10 cellular contexts compared by ENCODE assay signal in the genomic region with DNA sequence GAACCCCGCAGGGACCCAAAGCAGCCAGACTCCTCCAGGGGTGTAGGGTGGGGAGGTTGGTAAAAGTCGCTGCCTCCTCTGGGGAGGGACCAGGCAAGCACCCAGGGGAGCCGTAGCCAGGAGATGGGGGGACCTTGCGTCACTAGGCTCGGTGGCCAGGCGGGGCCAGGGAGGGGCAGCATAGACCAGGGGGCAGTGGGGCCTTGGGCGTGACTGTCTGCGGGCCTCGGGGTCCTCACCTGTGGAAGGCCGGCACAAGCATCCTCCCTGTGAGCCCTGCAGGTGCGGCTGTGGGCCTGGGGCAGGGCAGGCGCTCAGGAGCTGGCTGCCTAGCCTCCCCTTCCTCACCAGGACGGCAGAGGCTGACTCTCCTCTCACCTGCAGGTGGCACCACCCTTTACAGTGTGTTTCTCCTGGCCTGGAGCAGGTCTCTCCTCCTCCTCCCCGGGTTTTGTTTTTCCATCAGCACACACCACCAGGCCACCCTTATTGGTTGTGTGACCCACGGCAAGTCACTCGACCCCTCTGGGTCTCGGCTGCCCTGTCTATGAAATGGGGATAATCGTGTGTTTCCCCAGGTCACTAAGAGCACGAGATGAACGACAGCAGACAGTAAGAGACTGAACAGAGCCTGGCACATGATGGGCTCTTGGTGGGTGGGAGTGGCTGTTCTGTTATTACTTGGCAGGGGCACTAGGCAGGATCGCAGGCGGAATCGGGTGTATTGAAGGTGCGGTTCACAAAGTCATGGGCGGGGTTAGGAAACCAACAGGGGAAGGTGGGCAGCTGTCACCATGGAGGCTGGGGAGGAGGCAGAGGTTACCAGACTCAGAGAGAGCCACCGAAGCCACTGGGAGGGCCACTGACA. TPM values are rescaled to one million over a fixed set of nuclear protein-coding genes. Genes with fewer than 3 reads are reported as not detected.
A peak's percentile ranks its signal among the peaks of the same experiment; 100 is the strongest.
DNase-seq lines count a peak whose midpoint lies in the region; ATAC-seq and TF ChIP-seq lines count a peak whose summit lies in the region.
"Had no signal": no experiment of that assay in that cellular context is flagged by ENCODE, and none has a peak within 500 bp of the region (broad histone marks: within the 10 kb centered on the region; RNA-seq: fewer than 3 reads in every experiment).

No MANE protein-coding gene starts in this region.

- TF ChIP-seq EP300 in neural cell (conservative IDR thresholded peaks at IDR 0.05; ENCODE audit: poor library complexity, severe bottlenecking) = no peak

- H3K9ac ChIP-seq in neural cell (ENCODE audit: low read length) = no peak overlapping the region

- no peak overlapping the region for H2AFZ ChIP-seq in neural cell (ENCODE audit: low read depth, low read length)

- peaks cover 86% of the 10 kb centered on the region for H3K4me1 Mint-ChIP-seq in brain
- H3K4me1 Mint-ChIP-seq: naive B cell had no signal

- no peak overlapping the region for H3K4me3 ChIP-seq in neural cell (ENCODE audit: low read length)

- no peaks in the 10 kb centered on the region for H3K36me3 ChIP-seq in KOPT-K1 (ENCODE audit: insufficient read depth, low read length)
- no peaks in the 10 kb centered on the region for H3K36me3 ChIP-seq in neural cell (ENCODE audit: insufficient read depth, low read length)

- no peaks in the 10 kb centered on the region for H4K20me1 ChIP-seq in neural cell (ENCODE audit: insufficient read depth)

- TF ChIP-seq RAD21 in neural cell (conservative IDR thresholded peaks at IDR 0.05) = no peak

- H3K27ac ChIP-seq in KOPT-K1 (ENCODE audit: low read depth, low read length, poor library complexity, severe bottlenecking) = peak overlapping the region; percentile 48
- H3K27ac ChIP-seq in neural cell (ENCODE audit: low read length) = no peak overlapping the region

- no peaks in the 10 kb centered on the region for H3K9me2 ChIP-seq in neural cell (ENCODE audit: insufficient read depth, low read length)

- H3F3A ChIP-seq in neural cell (ENCODE audit: insufficient read depth, low read length, poor library complexity, severe bottlenecking) = no peaks in the 10 kb centered on the region

- H3K27me3 ChIP-seq in neural cell (ENCODE audit: insufficient read depth, low read depth, low read length) = no peaks in the 10 kb centered on the region

- DNase-seq in DMS153 treated with DMSO at 0.1 percent for 48 hours (lab: John Stamatoyannopoulos, UW; ENCODE audit: unreplicated experiment) (peak; percentile 19), DMS153 (lab: John Stamatoyannopoulos, UW) (no peak), OCI-M2 (lab: John Stamatoyannopoulos, UW; ENCODE audit: unreplicated experiment) (no peak), Ammon's horn (ENCODE audit: low spot score) (no peak)
- DNase-seq: naive B cell; stimulated activated CD8-positive, alpha-beta memory T cell treated with anti-CD3 and anti-CD28 coated beads, Interleukin-4, amount 100 ng/mL, for 48 hours had no signal

- TF ChIP-seq CTCF in brain (conservative IDR thresholded peaks at IDR 0.05) (peak; percentile 9 to 65), neural cell (IDR thresholded peaks at IDR 0.05; ENCODE audit: poor library complexity, severe bottlenecking) (no peak)

- H3K4me3 Mint-ChIP-seq in brain = peak overlapping the region in 2 of 5 experiments; percentile 3 to 11

- H3K27me3 Mint-ChIP-seq in brain = peaks cover 3% of the 10 kb centered on the region
- H3K27me3 Mint-ChIP-seq: naive B cell had no signal

- H3K4me2 ChIP-seq in neural cell (ENCODE audit: low read length) = no peak overlapping the region

- ATAC-seq in HG02885 (IDR thresholded peaks at IDR 0.05; ENCODE audit: poor library complexity, unreplicated experiment) = no peak

- H3K9me3 Mint-ChIP-seq in brain = no peaks in the 10 kb centered on the region
- H3K9me3 Mint-ChIP-seq: naive B cell had no signal

- no peaks in the 10 kb centered on the region for H3K9me3 ChIP-seq in KOPT-K1 (ENCODE audit: insufficient read depth, low read length, poor library complexity, severe bottlenecking)
- H3K9me3 ChIP-seq in neural cell (ENCODE audit: low read length) = no peaks in the 10 kb centered on the region

- H3K36me3 Mint-ChIP-seq in brain = no peaks in the 10 kb centered on the region
- H3K36me3 Mint-ChIP-seq: naive B cell had no signal

- peak overlapping the region; percentile 52 to 86 (median 65) for H3K27ac Mint-ChIP-seq in brain

- H3K79me2 ChIP-seq in neural cell (replicated peaks; ENCODE audit: insufficient read depth, low read length) = no peaks in the 10 kb centered on the region

TF ChIP-seq in neural cell, 6 proteins besides CTCF, POLR2A, EP300 and RAD21:
- TF ChIP-seq MXI1 (conservative IDR thresholded peaks at IDR 0.05; ENCODE audit: poor library complexity, severe bottlenecking) (no peak), SMC3 (conservative IDR thresholded peaks at IDR 0.05; ENCODE audit: poor library complexity) (peak; percentile 32)

RNA-seq across cellular contexts. Expression of gene FLRT1, which starts 52.7 kb away (rescaled TPM):
- polyA plus RNA-seq in brain (ENCODE audit: insufficient read depth, low read depth, low replicate concordance) (27.0 TPM), neural cell (2.6 and 3.5 TPM in 2 replicates)
- polyA minus RNA-seq in neural cell = 11.9 and 12.4 TPM in 2 replicates
